Comparison of ENCODE assay signal across 18 cellular contexts in the genomic region with DNA sequence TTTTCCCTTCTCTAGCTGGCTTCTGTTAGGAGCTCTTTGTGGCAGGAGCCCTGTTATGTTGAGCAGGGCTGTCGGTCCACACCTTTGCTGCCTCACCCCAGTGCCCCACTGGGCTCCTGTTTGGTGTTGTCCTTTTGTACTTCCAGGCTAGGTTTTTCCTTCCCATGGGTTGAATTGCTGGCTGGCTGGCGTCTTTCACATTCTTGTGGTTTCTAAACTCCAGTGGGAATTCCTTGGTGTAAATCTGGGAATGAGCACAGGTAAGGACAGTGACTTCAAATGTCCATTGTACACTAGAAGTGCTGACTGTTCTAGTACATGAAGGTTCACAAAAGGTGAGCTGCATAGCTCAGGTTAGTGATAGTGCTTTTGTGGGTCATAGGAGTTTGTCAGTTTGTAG. TPM values are rescaled to one million over a fixed set of nuclear protein-coding genes. Genes with fewer than 3 reads are reported as not detected.
A peak's percentile ranks its signal among the peaks of the same experiment; 100 is the strongest.
DNase-seq lines count a peak whose midpoint lies in the region; ATAC-seq and TF ChIP-seq lines count a peak whose summit lies in the region.
"Had no signal": no experiment of that assay in that cellular context is flagged by ENCODE, and none has a peak within 500 bp of the region (broad histone marks: within the 10 kb centered on the region; RNA-seq: fewer than 3 reads in every experiment).

No MANE protein-coding gene starts in this region.

- no peak for DNase-seq in CD4-positive, CD25-positive, alpha-beta regulatory T cell
- DNase-seq in HT-29 (ENCODE audit: low spot score) (peak; percentile 3), RWPE2 (ENCODE audit: low spot score) (no peak), iPS DF 19.7 (ENCODE audit: low read depth, low spot score) (peak; percentile 28), GM23248 (no peak), Right ventricle myocardium superior (no peak)
- DNase-seq in naive thymus-derived CD4-positive, alpha-beta T cell: no peak
- no peak for DNase-seq in activated effector memory CD4-positive, alpha-beta T cell treated with anti-CD3 and anti-CD28 coated beads, Interleukin-2, amount 50 U/mL, for 16 hours
- DNase-seq: activated CD4-positive, alpha-beta memory T cell treated with anti-CD3 and anti-CD28 coated beads, Interleukin-2, amount 10 ng/mL, durations not matched to agents 7 days and 5 days; activated CD4-positive, CD25-positive, alpha-beta regulatory T cell; activated naive CD4-positive, alpha-beta T cell; BE2C; caudate nucleus; NCI-H2171; stomach; transverse colon had no signal

- in situ Hi-C loops in GM23248 (cut with MboI): no loop called here

- no peaks in the 10 kb centered on the region for H3K36me3 ChIP-seq in CD4-positive, CD25-positive, alpha-beta regulatory T cell (ENCODE audit: control insufficient read depth, insufficient read depth, low read length)
- no peaks in the 10 kb centered on the region for H3K36me3 ChIP-seq in RWPE2 (ENCODE audit: low read depth)
- no peaks in the 10 kb centered on the region for H3K36me3 ChIP-seq in naive thymus-derived CD4-positive, alpha-beta T cell (ENCODE audit: control insufficient read depth in 2 of 3, insufficient read depth in 3 of 3, low read length in 3 of 3)
- no peaks in the 10 kb centered on the region for H3K36me3 ChIP-seq in GM23248 (ENCODE audit: low read depth)
- H3K36me3 ChIP-seq: BE2C, stomach, transverse colon had no signal

- no peaks in the 10 kb centered on the region for H3F3A ChIP-seq in GM23248 (ENCODE audit: insufficient read depth)

- no peak for TF ChIP-seq CTCF in RWPE2 (IDR thresholded peaks at IDR 0.05; ENCODE audit: poor library complexity, severe bottlenecking)

- H3K27me3 Mint-ChIP-seq in CD4-positive, CD25-positive, alpha-beta regulatory T cell: peaks cover 6% of the 10 kb centered on the region
- H3K27me3 Mint-ChIP-seq in naive thymus-derived CD4-positive, alpha-beta T cell: no peaks in the 10 kb centered on the region
- H3K27me3 Mint-ChIP-seq: activated CD4-positive, alpha-beta memory T cell treated with anti-CD3 and anti-CD28 coated beads, Interleukin-2, amount 10 ng/mL, durations not matched to agents 7 days and 5 days had no signal

- no peak overlapping the region for H3K27ac ChIP-seq in CD4-positive, CD25-positive, alpha-beta regulatory T cell (ENCODE audit: insufficient read depth, low read length, poor library complexity, severe bottlenecking)
- H3K27ac ChIP-seq in RWPE2 (ENCODE audit: poor library complexity, severe bottlenecking) (peak overlapping the region; percentile 80), GM23248 (no peak overlapping the region)
- H3K27ac ChIP-seq in naive thymus-derived CD4-positive, alpha-beta T cell (ENCODE audit: low read depth, low read length): no peak overlapping the region
- H3K27ac ChIP-seq: A549, hepatocyte, stomach, transverse colon had no signal

- no peaks in the 10 kb centered on the region for H4K20me1 ChIP-seq in GM23248 (ENCODE audit: insufficient read depth)

- no peak for ATAC-seq in CD4-positive, CD25-positive, alpha-beta regulatory T cell (ENCODE audit: low read depth in 2 of 2)
- ATAC-seq in RWPE2 (ENCODE audit: low read depth): peak; percentile 67
- no peak for ATAC-seq in naive thymus-derived CD4-positive, alpha-beta T cell
- no peak for ATAC-seq in Right ventricle myocardium superior (ENCODE audit: poor library complexity)
- ATAC-seq: A549 had no signal

- no peaks in the 10 kb centered on the region for H3K9me3 ChIP-seq in CD4-positive, CD25-positive, alpha-beta regulatory T cell (ENCODE audit: control insufficient read depth in 2 of 2, low read length in 2 of 2)
- H3K9me3 ChIP-seq in RWPE2 (ENCODE audit: severe bottlenecking) (no peaks in the 10 kb centered on the region), GM23248 (ENCODE audit: low read depth) (no peaks in the 10 kb centered on the region)
- H3K9me3 ChIP-seq in naive thymus-derived CD4-positive, alpha-beta T cell (ENCODE audit: control insufficient read depth in 2 of 3, low read length in 3 of 3): no peaks in the 10 kb centered on the region
- H3K9me3 ChIP-seq: A549, BE2C, stomach, transverse colon had no signal

- H3K4me3 ChIP-seq in CD4-positive, CD25-positive, alpha-beta regulatory T cell (ENCODE audit: low read depth, low read length): no peak overlapping the region
- no peak overlapping the region for H3K4me3 ChIP-seq in RWPE2 (ENCODE audit: severe bottlenecking)
- H3K4me3 ChIP-seq in naive thymus-derived CD4-positive, alpha-beta T cell (ENCODE audit: low read length): no peak overlapping the region
- no peak overlapping the region for H3K4me3 ChIP-seq in GM23248
- H3K4me3 ChIP-seq: A549, hepatocyte, stomach, transverse colon had no signal

- no peak overlapping the region for H3K4me2 ChIP-seq in GM23248 (ENCODE audit: unreplicated experiment)
- H3K4me2 ChIP-seq: A549, hepatocyte had no signal

- peak overlapping the region in 2 of 3 donors; percentile 37 to 75 for H3K27ac Mint-ChIP-seq in CD4-positive, CD25-positive, alpha-beta regulatory T cell
- H3K27ac Mint-ChIP-seq in naive thymus-derived CD4-positive, alpha-beta T cell: peak overlapping the region in 2 of 9 donors; percentile 51 to 54
- H3K27ac Mint-ChIP-seq: activated CD4-positive, alpha-beta memory T cell treated with anti-CD3 and anti-CD28 coated beads, Interleukin-2, amount 10 ng/mL, durations not matched to agents 7 days and 5 days had no signal

- intact Hi-C loops in naive thymus-derived CD4-positive, alpha-beta T cell (cut with micrococcal nuclease): no loop called here
- intact Hi-C loops in Right ventricle myocardium superior (cut with DNase I): no loop called here

- peaks cover 0 to 2% (median 0%) of the 10 kb centered on the region in 7 donors for H3K9me3 Mint-ChIP-seq in CD4-positive, CD25-positive, alpha-beta regulatory T cell
- H3K9me3 Mint-ChIP-seq in naive thymus-derived CD4-positive, alpha-beta T cell: no peaks in the 10 kb centered on the region
- H3K9me3 Mint-ChIP-seq: activated CD4-positive, alpha-beta memory T cell treated with anti-CD3 and anti-CD28 coated beads, Interleukin-2, amount 10 ng/mL, durations not matched to agents 7 days and 5 days had no signal

- no peaks in the 10 kb centered on the region for H3K79me2 ChIP-seq in GM23248 (ENCODE audit: insufficient read depth)
- H3K79me2 ChIP-seq: hepatocyte had no signal

- H3K9me2 ChIP-seq in GM23248 (ENCODE audit: insufficient read depth): no peaks in the 10 kb centered on the region

- H3K4me3 Mint-ChIP-seq in CD4-positive, CD25-positive, alpha-beta regulatory T cell: no peak overlapping the region
- H3K4me3 Mint-ChIP-seq in naive thymus-derived CD4-positive, alpha-beta T cell: peak overlapping the region in 3 of 10 donors; percentile 7 to 34 (median 24)
- H3K4me3 Mint-ChIP-seq: activated CD4-positive, alpha-beta memory T cell treated with anti-CD3 and anti-CD28 coated beads, Interleukin-2, amount 10 ng/mL, durations not matched to agents 7 days and 5 days had no signal

- H3K27me3 ChIP-seq in CD4-positive, CD25-positive, alpha-beta regulatory T cell (ENCODE audit: control insufficient read depth, insufficient read depth, low read length): no peaks in the 10 kb centered on the region
- H3K27me3 ChIP-seq in RWPE2 (ENCODE audit: insufficient read depth, poor library complexity, severe bottlenecking): no peaks in the 10 kb centered on the region
- no peaks in the 10 kb centered on the region for H3K27me3 ChIP-seq in naive thymus-derived CD4-positive, alpha-beta T cell (ENCODE audit: control insufficient read depth in 2 of 2, insufficient read depth in 2 of 2, low read length in 2 of 2)
- no peaks in the 10 kb centered on the region for H3K27me3 ChIP-seq in GM23248 (replicated peaks; ENCODE audit: insufficient read depth)
- H3K27me3 ChIP-seq: BE2C, hepatocyte, stomach, transverse colon had no signal

- H3K9ac ChIP-seq in GM23248: no peak overlapping the region

- POLR2A ChIA-PET in naive thymus-derived CD4-positive, alpha-beta T cell (lab: Charles Lee): interaction anchor here (1.5 kb wide), 1 partner anchor 18 kb away, joined by 3 read pairs; no protein-coding TSS in a partner anchor

- 26 to 28% methylated on average over 2 of the region's 2 CpGs for WGBS in GM23248 (ENCODE audit: low coverage in 1 of 2, low lambda C conversion rate in 2 of 2, missing lambda C conversion rate in 2 of 2), 2 experiments

- peaks cover 8 to 78% (median 33%) of the 10 kb centered on the region in 4 donors for H3K4me1 Mint-ChIP-seq in CD4-positive, CD25-positive, alpha-beta regulatory T cell
- H3K4me1 Mint-ChIP-seq in naive thymus-derived CD4-positive, alpha-beta T cell: peaks cover 37 to 91% (median 85%) of the 10 kb centered on the region in 7 donors

- H3K4me1 ChIP-seq in CD4-positive, CD25-positive, alpha-beta regulatory T cell (ENCODE audit: control insufficient read depth, insufficient read depth, low read length, poor library complexity, severe bottlenecking): peaks cover 2% of the 10 kb centered on the region
- H3K4me1 ChIP-seq in RWPE2 (ENCODE audit: insufficient read depth, poor library complexity, severe bottlenecking) (peaks cover 13% of the 10 kb centered on the region), GM23248 (ENCODE audit: insufficient read depth) (no peaks in the 10 kb centered on the region)
- peaks cover 2 to 57% of the 10 kb centered on the region in 2 donors for H3K4me1 ChIP-seq in naive thymus-derived CD4-positive, alpha-beta T cell (ENCODE audit: control insufficient read depth in 2 of 2, insufficient read depth in 2 of 2, low read length in 2 of 2)
- H3K4me1 ChIP-seq: BE2C, stomach, transverse colon had no signal

- CTCF ChIA-PET in naive thymus-derived CD4-positive, alpha-beta T cell (lab: Charles Lee): interaction anchor here (1.6 kb wide), 1 partner anchor 17 kb away, joined by 3 read pairs; no protein-coding TSS in a partner anchor

- peaks cover 7% of the 10 kb centered on the region for H3K36me3 Mint-ChIP-seq in CD4-positive, CD25-positive, alpha-beta regulatory T cell
- peaks cover 0 to 14% (median 6%) of the 10 kb centered on the region in 5 donors for H3K36me3 Mint-ChIP-seq in naive thymus-derived CD4-positive, alpha-beta T cell

- H2AFZ ChIP-seq in GM23248: no peak overlapping the region
- H2AFZ ChIP-seq: hepatocyte had no signal

RNA-seq across cellular contexts. Expression of a gene that starts 30.4 kb away (rescaled TPM):
- total RNA-seq in CD4-positive, CD25-positive, alpha-beta regulatory T cell: 10.3 TPM
- 1 to 10 TPM; 3.9 to 9.8 (median 6.7) TPM for polyA plus RNA-seq in CD4-positive, CD25-positive, alpha-beta regulatory T cell
- total RNA-seq in HT-29 (2014; rRNA removed; shearing (Covaris generic)): 8.8 and 10.3 TPM in 2 replicates
- 10 to 100 TPM; 11.2 to 55.2 (median 38.7) TPM for total RNA-seq in naive thymus-derived CD4-positive, alpha-beta T cell
- 10 to 100 TPM in 1 of 2 donors, 1 to 10 TPM in 1; 9.8 to 22.1 TPM for polyA plus RNA-seq in naive thymus-derived CD4-positive, alpha-beta T cell
- total RNA-seq in GM23248 (2014; rRNA removed; shearing (Covaris generic)): not detected in 2 replicates
- polyA plus RNA-seq in GM23248 (2016; fragmentation: Nextera tagmentation; extraction: Ambion mirVana): 0.04 and 0.06 TPM in 2 replicates
- 6.4 TPM for total RNA-seq in Right ventricle myocardium superior

Comparison
In these comparisons a context has a peak if more than half of its experiments do, and no peak if none do; other contexts are left out.
1. DNase-seq: peak in HT-29 (single experiment) and iPS DF 19.7 (single experiment); none in CD4-positive, CD25-positive, alpha-beta regulatory T cell (0 of 3), RWPE2 (single experiment), naive thymus-derived CD4-positive, alpha-beta T cell (0 of 9), GM23248 (single experiment), Right ventricle myocardium superior (single experiment) and activated effector memory CD4-positive, alpha-beta T cell treated with anti-CD3 and anti-CD28 coated beads, Interleukin-2, amount 50 U/mL, for 16 hours (single experiment).